Comparison of ENCODE assay signal across 10 cellular contexts in the genomic region with DNA sequence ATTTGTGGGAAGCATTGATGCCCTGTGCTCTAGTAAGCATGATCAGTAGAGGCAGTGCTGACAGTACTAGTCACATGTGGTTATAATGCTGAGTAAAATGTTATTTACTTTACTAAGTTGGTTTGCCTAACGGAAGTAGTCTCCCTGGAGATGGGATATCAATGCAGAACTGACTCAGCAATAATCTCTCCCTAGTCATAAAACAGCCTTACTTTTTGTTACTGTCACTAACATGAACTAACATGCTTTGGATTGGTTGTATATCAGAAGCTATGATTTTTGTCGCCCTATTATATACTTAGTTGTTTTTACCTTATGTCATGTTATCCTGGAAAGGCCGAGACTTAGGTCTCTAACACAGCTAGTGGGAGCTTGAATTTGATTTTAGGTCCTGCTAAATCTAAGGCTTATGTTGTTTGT. TPM values are rescaled to one million over a fixed set of nuclear protein-coding genes. Genes with fewer than 3 reads are reported as not detected.
A peak's percentile ranks its signal among the peaks of the same experiment; 100 is the strongest.
DNase-seq lines count a peak whose midpoint lies in the region; FAIRE-seq and TF ChIP-seq lines count a peak whose summit lies in the region.
"Had no signal": no experiment of that assay in that cellular context is flagged by ENCODE, and none has a peak within 500 bp of the region (broad histone marks: within the 10 kb centered on the region; RNA-seq: fewer than 3 reads in every experiment).

No MANE protein-coding gene starts in this region.

- TF ChIP-seq POLR2A in H1 (IDR thresholded peaks at IDR 0.05; ENCODE audit: control extremely low read depth in 1 of 2, low read depth in 2 of 2, low read length in 2 of 2) = no peak

- TF ChIP-seq EP300 in H1 (IDR thresholded peaks at IDR 0.05; ENCODE audit: borderline replicate concordance in 1 of 2, low read depth in 2 of 2, low read length in 2 of 2) = no peak

- no peaks in the 10 kb centered on the region; the same call in 1 of the 2 replicates for H3K23me2 ChIP-seq in H1 (ENCODE audit: low read depth, low read length)

- in situ Hi-C loops in Caki2 (cut with HindIII; ENCODE audit: low pct_unique_long_range_greater_than_20kb, low sequenced_read_pairs) = no loop called here

- no peak overlapping the region for H2BK12ac ChIP-seq in H1 (ENCODE audit: low read depth, low read length)

- peaks cover 4% of the 10 kb centered on the region for H3K79me1 ChIP-seq in H1 (ENCODE audit: low read depth, low read length)
- H3K79me1 ChIP-seq in mesendoderm (ENCODE audit: low read length) = peaks cover 7% of the 10 kb centered on the region

- H2AFZ ChIP-seq in H1 (ENCODE audit: low read length) = no peak overlapping the region

- H4K5ac ChIP-seq in H1 (ENCODE audit: insufficient read length, low read depth, low read length) (no peak overlapping the region), mesendoderm (ENCODE audit: low read length) (no peak overlapping the region)

- no peak overlapping the region for H3K56ac ChIP-seq in H1 (replicated peaks; ENCODE audit: insufficient read length, low read depth, low read length)
- no peak overlapping the region for H3K56ac ChIP-seq in mesendoderm (ENCODE audit: low read length)

- H3K36me3 ChIP-seq in H1 (ENCODE audit: control insufficient read depth in 2 of 4, insufficient read depth in 4 of 4, low read length in 3 of 4) (no peaks in the 10 kb centered on the region), mesendoderm (ENCODE audit: control insufficient read depth, insufficient read depth, low read length) (no peaks in the 10 kb centered on the region)

- H3K4me2 ChIP-seq in H1 (ENCODE audit: insufficient read depth in 1 of 2, low read depth in 2 of 2, low read length in 2 of 2) (no peak overlapping the region), mesendoderm (ENCODE audit: low read length) (no peak overlapping the region)

- no peak for TF ChIP-seq CTCF in H1 (IDR thresholded peaks at IDR 0.05; ENCODE audit: control extremely low read depth in 1 of 3, insufficient read depth in 1 of 3, low read depth in 1 of 3, low read length in 3 of 3)

- no peak overlapping the region for H3K14ac ChIP-seq in H1 (ENCODE audit: insufficient read length)

- WGBS in H1 (ENCODE audit: extremely low coverage in 1 of 2, insufficient coverage in 1 of 2, insufficient read length in 1 of 2, insufficient replicate concordance in 2 of 2, low coverage in 1 of 2, low lambda C conversion rate in 2 of 2, missing lambda C conversion rate in 1 of 2), 2 experiments = 84% methylated on average over 3 of the region's 3 CpGs; no CpG with 5 or more reads in 1 of the 2 experiments
- no CpG with 5 or more reads among the region's 3 CpGs for WGBS in mesendoderm (ENCODE audit: extremely low coverage, insufficient coverage, low lambda C conversion rate)

- POLR2A ChIA-PET in H1 (lab: Charles Lee; ENCODE audit: partially characterized antibody) = no interaction called here

- H4K8ac ChIP-seq in H1 (ENCODE audit: extremely low read depth, insufficient read depth, low read length) = no peak overlapping the region
- H4K8ac ChIP-seq in mesendoderm (ENCODE audit: low read depth, low read length) = no peak overlapping the region

- no peak overlapping the region for H3K27ac ChIP-seq in H1 (ENCODE audit: low read depth, low read length)
- no peak overlapping the region for H3K27ac ChIP-seq in mesendoderm (ENCODE audit: low read depth, low read length)

- peak; percentile 82 for DNase-seq in Caki2 (ENCODE audit: low read depth)
- peak; percentile 34 for DNase-seq in MV-4-11 (lab: John Stamatoyannopoulos, UW)
- DNase-seq in H1 (ENCODE audit: low read depth in 1 of 2, low spot score in 2 of 2) = no peak
- peak; percentile 23 for DNase-seq in mesendoderm
- no peak for DNase-seq in activated CD4-positive, alpha-beta T cell treated with anti-CD3 and anti-CD28 coated beads, Interleukin-2, amount 50 U/mL, for 4 hours
- DNase-seq in activated naive CD4-positive, alpha-beta T cell treated with Interleukin-2 at 50 U/mL for 16 hours = no peak
- no peak for DNase-seq in inferior parietal cortex (ENCODE audit: extremely low spot score)
- DNase-seq in activated naive CD4-positive, alpha-beta T cell treated with anti-CD3 and anti-CD28 coated beads, Interleukin-2, amount 50 U/mL, for 16 hours = no peak
- DNase-seq: activated naive CD8-positive, alpha-beta T cell treated with anti-CD3 and anti-CD28 coated beads for 36 hours; stimulated activated CD8-positive, alpha-beta memory T cell treated with anti-CD3 and anti-CD28 coated beads, Interleukin-4, amount 100 ng/mL, for 48 hours had no signal

- H3K4me3 ChIP-seq in H1 (ENCODE audit: extremely low read depth in 1 of 4, insufficient read depth in 2 of 4, low read depth in 3 of 4, low read length in 4 of 4) (no peak overlapping the region), mesendoderm (ENCODE audit: low read length) (no peak overlapping the region)

- no peak overlapping the region for H2BK5ac ChIP-seq in H1 (ENCODE audit: low read depth, low read length)
- H2BK5ac ChIP-seq in mesendoderm (ENCODE audit: low read length) = no peak overlapping the region

- no peak overlapping the region for H2BK20ac ChIP-seq in H1 (ENCODE audit: low read length)

- H3K9ac ChIP-seq in H1 (replicated peaks in 1 of 4; ENCODE audit: extremely low read depth in 1 of 4, low read depth in 3 of 4, low read length in 3 of 4) (no peak overlapping the region), mesendoderm (ENCODE audit: low read length) (no peak overlapping the region)

- H3K18ac ChIP-seq in H1 (ENCODE audit: extremely low read depth, low read length) = no peak overlapping the region
- H3K18ac ChIP-seq in mesendoderm (ENCODE audit: low read length) = no peak overlapping the region

- H3K27me3 ChIP-seq in H1 (replicated peaks in 1 of 4; ENCODE audit: control insufficient read depth in 3 of 4, extremely low read depth in 1 of 4, insufficient read depth in 3 of 4, low read length in 3 of 4) = no peaks in the 10 kb centered on the region
- H3K27me3 ChIP-seq in mesendoderm (ENCODE audit: insufficient read depth, low read length, poor library complexity) = no peaks in the 10 kb centered on the region

- H3K23ac ChIP-seq in H1 (ENCODE audit: insufficient read length) = no peak overlapping the region
- H3K23ac ChIP-seq in mesendoderm (ENCODE audit: low read length) = no peak overlapping the region

- H4K20me1 ChIP-seq in H1 (replicated peaks in 1 of 2; ENCODE audit: control insufficient read depth in 1 of 2, insufficient read depth in 2 of 2, low read length in 2 of 2) = peaks cover 3 to 8% of the 10 kb centered on the region in 2 experiments

- TF ChIP-seq RAD21 in H1 (IDR thresholded peaks at IDR 0.05 in 1 of 2, conservative IDR thresholded peaks at IDR 0.05 in 1 of 2; ENCODE audit: low read depth in 2 of 2, low read length in 2 of 2) = no peak

- FAIRE-seq in H1 (lab: Jason Lieb, UNC) = no peak

- H2BK120ac ChIP-seq in H1 (replicated peaks; ENCODE audit: low read depth, low read length) (no peak overlapping the region), mesendoderm (ENCODE audit: low read depth, low read length) (no peak overlapping the region)

- H4K91ac ChIP-seq in H1 (replicated peaks; ENCODE audit: insufficient read length, low read length) = no peak overlapping the region

- H2BK15ac ChIP-seq in H1 (ENCODE audit: low read length) (no peak overlapping the region), mesendoderm (replicated peaks; ENCODE audit: low read depth) (no peak overlapping the region)

- H2AK5ac ChIP-seq in H1 (ENCODE audit: low read depth, low read length) (no peak overlapping the region), mesendoderm (ENCODE audit: low read length) (no peak overlapping the region)

- H3K79me2 ChIP-seq in H1 (ENCODE audit: control insufficient read depth in 1 of 2, insufficient read depth in 2 of 2, low read length in 2 of 2) (peaks cover 3 to 99% of the 10 kb centered on the region in 2 experiments; a peak in 3 of 4 replicates), mesendoderm (ENCODE audit: control insufficient read depth, insufficient read depth, low read length) (peaks cover 4% of the 10 kb centered on the region)

- H3K4ac ChIP-seq in H1 (replicated peaks; ENCODE audit: insufficient read length, low read depth, low read length) (no peak overlapping the region), mesendoderm (ENCODE audit: low read depth, low read length) (no peak overlapping the region)

- H3K9me3 ChIP-seq in H1 (ENCODE audit: insufficient read depth in 2 of 2, low read depth in 1 of 2, low read length in 1 of 2) = no peaks in the 10 kb centered on the region

- H3K4me1 ChIP-seq in H1 (replicated peaks in 1 of 4; ENCODE audit: control insufficient read depth in 3 of 4, insufficient read depth in 4 of 4, low read length in 3 of 4) (peaks cover 0 to 5% (median 2%) of the 10 kb centered on the region in 4 experiments; a peak in 3 of 7 replicates), mesendoderm (ENCODE audit: control insufficient read depth, low read depth, low read length) (no peaks in the 10 kb centered on the region)

- CTCF ChIA-PET in H1 (lab: Charles Lee; ENCODE audit: partially characterized antibody) = interaction anchor here (0.7 to 1.5 kb wide), 6 partner anchors 12 to 99 kb away, joined by 3 to 5 read pairs (median 3); no protein-coding TSS in a partner anchor

TF ChIP-seq in H1, 55 proteins besides CTCF, POLR2A, EP300 and RAD21:
- peak; percentile 75 for TF ChIP-seq BACH1 (IDR thresholded peaks at IDR 0.05; ENCODE audit: low read length)
- TF ChIP-seq SP4 (IDR thresholded peaks at IDR 0.05; ENCODE audit: low read length) = no peak
- no peak for TF ChIP-seq SAP30 (IDR thresholded peaks at IDR 0.05; ENCODE audit: insufficient read depth, insufficient replicate concordance, low read length)
- TF ChIP-seq MAFK (IDR thresholded peaks at IDR 0.05; ENCODE audit: low read depth, low read length) = peak; percentile 65
TF ChIP-seq in H1: peak in this region for 2.

RNA-seq across cellular contexts. Expression of gene SOCS5, which starts 50.0 kb away (rescaled TPM):
- 13.2 and 15.9 TPM in 2 replicates for total RNA-seq in Caki2 (2014; rRNA removed; shearing (Covaris generic); ENCODE audit: low replicate concordance)
- 15.6 and 16.6 TPM in 2 replicates for total RNA-seq in H1 (2021; fragmentation: NEBNext Ultra II Directional; extraction: Animal tissue kit (Norgen Biotek cat#: 25700))
- 5.6 and 8.5 TPM in 2 replicates for polyA plus RNA-seq in H1 (2011; rRNA removed)
- polyA plus RNA-seq in H1 (2011; cell fraction: cytosol; rRNA removed) = 8.5 TPM
- 6.9 TPM for polyA plus RNA-seq in H1 (2011; cell fraction: nucleus; rRNA removed)
- polyA plus RNA-seq in H1 (2012, experiment 1 of 2) = 8.5 to 13.2 TPM (median 10.3 TPM) in 4 replicates
- polyA plus RNA-seq in H1 (2012, experiment 2 of 2) = 1.0 TPM
- polyA plus RNA-seq in H1 (2013, experiment 1 of 2) = 7.5 TPM
- 7.3 TPM for polyA plus RNA-seq in H1 (2013, experiment 2 of 2)
- 30.0 and 36.8 TPM in 2 replicates for polyA minus RNA-seq in H1 (2011; rRNA and poly(A)+ RNA removed)
- polyA minus RNA-seq in H1 (2011; cell fraction: cytosol; rRNA and poly(A)+ RNA removed) = 13.9 TPM
- polyA minus RNA-seq in H1 (2011; cell fraction: nucleus; rRNA and poly(A)+ RNA removed) = 34.4 TPM
- polyA plus RNA-seq in mesendoderm (2013, experiment 1 of 2) = 9.1 TPM
- 8.8 TPM for polyA plus RNA-seq in mesendoderm (2013, experiment 2 of 2)

Comparison
In these comparisons a context has a peak if more than half of its experiments do, and no peak if none do; other contexts are left out.
1. DNase-seq: peak in Caki2 (single experiment), MV-4-11 (single experiment) and mesendoderm (single experiment); none in H1 (0 of 2), activated CD4-positive, alpha-beta T cell treated with anti-CD3 and anti-CD28 coated beads, Interleukin-2, amount 50 U/mL, for 4 hours (0 of 2), activated naive CD4-positive, alpha-beta T cell treated with Interleukin-2 at 50 U/mL for 16 hours (single experiment), inferior parietal cortex (single experiment) and activated naive CD4-positive, alpha-beta T cell treated with anti-CD3 and anti-CD28 coated beads, Interleukin-2, amount 50 U/mL, for 16 hours (single experiment).